24 cellular contexts compared by ENCODE assay signal in genomic region chr1:210571356-210572334, GRCh38.
"Had no signal": no experiment of that assay in that cellular context is flagged by ENCODE, and none has a peak within 500 bp of the region (broad histone marks: within the 10 kb centered on the region; RNA-seq: fewer than 3 reads in every experiment).

No MANE protein-coding gene starts in this region.

- H3K9me3 ChIP-seq: body of pancreas, Peyer's patch had no signal

- H3K4me3 ChIP-seq: ascending aorta, body of pancreas, K562, Peyer's patch had no signal

- DNase-seq: activated CD4-positive, alpha-beta T cell treated with anti-CD3 and anti-CD28 coated beads for 36 hours; activated CD4-positive, alpha-beta T cell treated with anti-CD3 and anti-CD28 coated beads, Interleukin-2, amount 50 U/mL, for 4 hours; activated CD8-positive, alpha-beta memory T cell treated with anti-CD3 and anti-CD28 coated beads, Interleukin-2, amount 10 ng/mL, durations not matched to agents 7 days and 5 days; activated effector memory CD4-positive, alpha-beta T cell treated with anti-CD3 and anti-CD28 coated beads, Interleukin-2, amount 50 U/mL, for 16 hours; activated naive CD4-positive, alpha-beta T cell treated with Interleukin-2 at 50 U/mL for 16 hours; activated naive CD8-positive, alpha-beta T cell treated with anti-CD3 and anti-CD28 coated beads, Interleukin-2, amount 50 U/mL, for 24 hours; activated T-cell treated with anti-CD3 and anti-CD28 coated beads, Interleukin-2, amount 50 U/mL, for 4 hours; amniotic stem cell; body of pancreas; central memory CD4-positive, alpha-beta T cell; Kasumi-1; NCI-H1436; NCI-H1694 treated with DMSO at 0.1 percent for 48 hours; NCI-H2029 treated with DMSO at 0.1 percent for 48 hours; NCI-H2171; NCI-H226; NCI-H82; Peyer's patch; SHP77 treated with DMSO at 0.1 percent for 48 hours; T-helper 1 cell; WERI-Rb-1 had no signal

- H3K4me1 ChIP-seq: ascending aorta, body of pancreas, Peyer's patch had no signal

- H3K36me3 ChIP-seq: ascending aorta, Peyer's patch, WERI-Rb-1 had no signal

- H3K27me3 ChIP-seq: ascending aorta, body of pancreas, Peyer's patch had no signal

- H3K27ac ChIP-seq: ascending aorta, body of pancreas, Peyer's patch, RWPE1, WERI-Rb-1 had no signal
